9 cellular contexts compared by ENCODE assay signal in the genomic region with DNA sequence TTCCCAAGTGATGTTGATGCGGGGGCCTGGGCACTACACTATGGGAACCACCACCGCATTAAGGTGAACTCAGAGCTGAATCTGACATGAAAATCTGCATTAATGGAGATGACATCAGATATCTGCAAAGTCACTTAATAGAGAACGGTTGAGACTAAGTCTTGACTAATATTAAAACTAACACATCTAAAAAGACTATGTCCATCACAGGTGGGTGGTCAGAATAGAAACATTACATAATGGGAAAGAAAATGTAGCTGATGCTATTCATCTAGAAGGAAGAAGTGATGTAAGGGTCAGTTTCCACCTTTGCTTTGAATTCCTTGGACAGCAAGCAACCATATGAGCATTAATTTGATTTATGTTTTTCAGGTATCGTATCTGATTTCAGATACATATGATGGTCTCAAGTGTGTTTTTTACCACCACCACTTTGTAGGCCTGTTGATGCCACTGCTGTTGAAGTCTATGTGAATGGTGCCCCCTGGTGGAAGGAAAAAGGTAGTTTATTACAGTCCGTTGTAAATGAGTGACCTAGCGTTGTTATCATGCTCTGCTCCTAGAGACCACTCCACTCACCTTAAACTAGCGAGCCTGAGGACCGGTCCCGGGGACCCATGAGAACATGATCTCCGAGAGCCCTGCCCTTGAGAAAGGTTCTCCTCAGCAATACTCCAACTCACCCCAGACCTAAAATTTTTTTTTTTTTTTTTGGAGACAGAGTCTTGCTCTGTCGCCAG.
DNase-seq lines count a peak whose midpoint lies in the region; ATAC-seq and TF ChIP-seq lines count a peak whose summit lies in the region.
"Had no signal": no experiment of that assay in that cellular context is flagged by ENCODE, and none has a peak within 500 bp of the region (broad histone marks: within the 10 kb centered on the region; RNA-seq: fewer than 3 reads in every experiment).

No MANE protein-coding gene starts in this region.

- H3K9me3 ChIP-seq in DND-41 (ENCODE audit: insufficient read depth, low read length, severe bottlenecking) = no peaks in the 10 kb centered on the region
- no peaks in the 10 kb centered on the region for H3K9me3 ChIP-seq in esophagus muscularis mucosa
- H3K9me3 ChIP-seq in upper lobe of right lung = no peaks in the 10 kb centered on the region

- H3K27ac ChIP-seq in DND-41 (ENCODE audit: low read length) = no peak overlapping the region
- no peak overlapping the region for H3K27ac ChIP-seq in esophagus muscularis mucosa (replicated peaks in 1 of 4)
- H3K27ac ChIP-seq in upper lobe of right lung = no peak overlapping the region
- H3K27ac ChIP-seq: epithelial cell of prostate had no signal

- H4K20me1 ChIP-seq in DND-41 (ENCODE audit: insufficient read depth, low read length) = no peaks in the 10 kb centered on the region

- H3K4me3 ChIP-seq in DND-41 (ENCODE audit: low read depth in 1 of 2, low read length in 2 of 2) (no peak overlapping the region), esophagus muscularis mucosa (no peak overlapping the region), upper lobe of right lung (no peak overlapping the region)

- no peak overlapping the region for H3K4me2 ChIP-seq in DND-41 (ENCODE audit: insufficient read depth, low read length)

- 53% methylated on average over 11 of the region's 11 CpGs for WGBS in esophagus muscularis mucosa

- no peak overlapping the region for H3K9ac ChIP-seq in DND-41 (ENCODE audit: low read depth, low read length)

- H3K4me1 Mint-ChIP-seq in activated CD8-positive, alpha-beta T cell treated with anti-CD3 and anti-CD28 coated beads for 36 hours (ENCODE audit: low read depth) = peaks cover 24% of the 10 kb centered on the region
- peaks cover 10% of the 10 kb centered on the region in 2 donors for H3K4me1 Mint-ChIP-seq in natural killer cell

- peaks cover 21% of the 10 kb centered on the region for H3K36me3 Mint-ChIP-seq in activated CD8-positive, alpha-beta T cell treated with anti-CD3 and anti-CD28 coated beads for 36 hours (ENCODE audit: low read depth)
- H3K36me3 Mint-ChIP-seq in natural killer cell = no peaks in the 10 kb centered on the region

- H2AFZ ChIP-seq in DND-41 (ENCODE audit: low read depth, low read length) = no peak overlapping the region

- intact Hi-C loops in activated CD8-positive, alpha-beta T cell treated with anti-CD3 and anti-CD28 coated beads for 36 hours (cut with micrococcal nuclease) = loop anchor here (5.0 kb wide), 2 partner anchors 140 to 280 kb away; no protein-coding TSS in a partner anchor
- intact Hi-C loops in esophagus muscularis mucosa (cut with DNase I) = loop anchor here (2.0 to 10.0 kb wide), 2 partner anchors 127 to 283 kb away; no protein-coding TSS in a partner anchor
- intact Hi-C loops in natural killer cell (cut with micrococcal nuclease) = loop anchor here (1.0 to 10.0 kb wide), 3 partner anchors 137 to 1715 kb away; no protein-coding TSS in a partner anchor
- intact Hi-C loops in upper lobe of right lung (cut with DNase I) = loop anchor here (5.0 kb wide), 1 partner anchor 280 kb away; no protein-coding TSS in a partner anchor

- TF ChIP-seq CTCF in DND-41 (IDR thresholded peaks at IDR 0.05; ENCODE audit: borderline replicate concordance, extremely low read depth, low read length, poor library complexity, severe bottlenecking) = peak; percentile 78
- TF ChIP-seq CTCF in activated CD8-positive, alpha-beta T cell treated with anti-CD3 and anti-CD28 coated beads for 36 hours (IDR thresholded peaks at IDR 0.05) = peak; percentile 76
- TF ChIP-seq CTCF in esophagus muscularis mucosa (IDR thresholded peaks at IDR 0.05) = peak; percentile 73 to 85 (median 76)
- TF ChIP-seq CTCF in natural killer cell (IDR thresholded peaks at IDR 0.05) = peak; percentile 77
- TF ChIP-seq CTCF in upper lobe of right lung (IDR thresholded peaks at IDR 0.05) = peak; percentile 75

- H3K4me1 ChIP-seq in DND-41 (ENCODE audit: insufficient read depth, low read length) (0 out of 2 replicates have a peak, but pooled peaks cover 2% of the 10 kb centered on the region), esophagus muscularis mucosa (no peaks in the 10 kb centered on the region), upper lobe of right lung (no peaks in the 10 kb centered on the region)

- no peak for TF ChIP-seq POLR2A in esophagus muscularis mucosa (IDR thresholded peaks at IDR 0.05; ENCODE audit: low read depth)

- no peaks in the 10 kb centered on the region for H3K27me3 Mint-ChIP-seq in activated CD8-positive, alpha-beta T cell treated with anti-CD3 and anti-CD28 coated beads for 36 hours
- no peaks in the 10 kb centered on the region for H3K27me3 Mint-ChIP-seq in natural killer cell (ENCODE audit: low read depth in 2 of 2)

- POLR2A ChIA-PET in activated CD8-positive, alpha-beta T cell treated with anti-CD3 and anti-CD28 coated beads for 36 hours (lab: Charles Lee) = no interaction called here

- H3K4me3 Mint-ChIP-seq in activated CD8-positive, alpha-beta T cell treated with anti-CD3 and anti-CD28 coated beads for 36 hours = no peak overlapping the region
- H3K4me3 Mint-ChIP-seq in natural killer cell = no peak overlapping the region

- ATAC-seq in DND-41 (ENCODE audit: insufficient read depth, low read depth) (peak; percentile 92), GM21423 (IDR thresholded peaks at IDR 0.05; ENCODE audit: unreplicated experiment) (peak; percentile 73), natural killer cell (peak; percentile 79 to 86 (median 84)), upper lobe of right lung (peak; percentile 93)
- ATAC-seq in activated CD8-positive, alpha-beta T cell treated with anti-CD3 and anti-CD28 coated beads for 36 hours = peak; percentile 66

- peaks cover 35% of the 10 kb centered on the region; the same call in 1 of the 2 replicates for H3K36me3 ChIP-seq in DND-41 (ENCODE audit: insufficient read depth, low read length)
- peaks cover 0 to 10% (median 0%) of the 10 kb centered on the region in 4 donors for H3K36me3 ChIP-seq in esophagus muscularis mucosa
- H3K36me3 ChIP-seq in upper lobe of right lung = no peaks in the 10 kb centered on the region

- CTCF ChIA-PET in activated CD8-positive, alpha-beta T cell treated with anti-CD3 and anti-CD28 coated beads for 36 hours (lab: Charles Lee) = interaction anchor here (0.5 to 3.0 kb wide), 33 partner anchors 8 to 521 kb away, joined by 3 to 30 read pairs (median 4); no protein-coding TSS in a partner anchor

- no peaks in the 10 kb centered on the region for H3K27me3 ChIP-seq in DND-41 (ENCODE audit: insufficient read depth, low read length, poor library complexity)
- H3K27me3 ChIP-seq in esophagus muscularis mucosa = no peaks in the 10 kb centered on the region
- no peaks in the 10 kb centered on the region for H3K27me3 ChIP-seq in upper lobe of right lung

- peak overlapping the region; percentile 41 for H3K27ac Mint-ChIP-seq in activated CD8-positive, alpha-beta T cell treated with anti-CD3 and anti-CD28 coated beads for 36 hours
- no peak overlapping the region for H3K27ac Mint-ChIP-seq in natural killer cell

- peaks cover 4% of the 10 kb centered on the region for H3K9me3 Mint-ChIP-seq in activated CD8-positive, alpha-beta T cell treated with anti-CD3 and anti-CD28 coated beads for 36 hours
- no peaks in the 10 kb centered on the region for H3K9me3 Mint-ChIP-seq in natural killer cell

- TF ChIP-seq EP300 in esophagus muscularis mucosa (IDR thresholded peaks at IDR 0.05) = no peak

- no peaks in the 10 kb centered on the region for H3K79me2 ChIP-seq in DND-41 (ENCODE audit: insufficient read depth, low read length)

- DNase-seq in DND-41 (peak; percentile 59), HPDE6-E6E7 (ENCODE audit: extremely low spot score) (peak; percentile 54), NCI-H82 treated with DMSO at 0.1 percent for 48 hours (lab: John Stamatoyannopoulos, UW; ENCODE audit: unreplicated experiment) (peak; percentile 72), esophagus muscularis mucosa (ENCODE audit: extremely low spot score) (no peak), natural killer cell (peak; percentile 18), upper lobe of right lung (no peak)
- peak; percentile 66 for DNase-seq in activated CD8-positive, alpha-beta T cell treated with anti-CD3 and anti-CD28 coated beads for 36 hours

Comparison
In these comparisons a context has a peak if more than half of its experiments do, and no peak if none do; other contexts are left out.
1. DNase-seq: peak in DND-41 (single experiment), HPDE6-E6E7 (single experiment), NCI-H82 treated with DMSO at 0.1 percent for 48 hours (single experiment), activated CD8-positive, alpha-beta T cell treated with anti-CD3 and anti-CD28 coated beads for 36 hours (single experiment) and natural killer cell (single experiment); none in esophagus muscularis mucosa (single experiment) and upper lobe of right lung (single experiment).
2. Peak in every context shown above with its lines, with median percentiles within 50 percentile points of each other: ATAC-seq and CTCF ChIP-seq.